In genomic region chr1:52635321-52636089, GRCh38 we compare ENCODE assay signal across 18 cellular contexts. TPM values are rescaled to one million over a fixed set of nuclear protein-coding genes. Genes with fewer than 3 reads are reported as not detected.
DNase-seq lines count a peak whose midpoint lies in the region; ATAC-seq and TF ChIP-seq lines count a peak whose summit lies in the region.
"Had no signal": no experiment of that assay in that cellular context is flagged by ENCODE, and none has a peak within 500 bp of the region (broad histone marks: within the 10 kb centered on the region; RNA-seq: fewer than 3 reads in every experiment).

No MANE protein-coding gene starts in this region.

- H3K9me3 ChIP-seq in CD4-positive, alpha-beta T cell (ENCODE audit: control insufficient read depth, low read length): no peaks in the 10 kb centered on the region
- H3K9me3 ChIP-seq: esophagus squamous epithelium had no signal

- peaks cover 80% of the 10 kb centered on the region for H3K4me1 Mint-ChIP-seq in CD4-positive, alpha-beta T cell (ENCODE audit: low read depth)
- peaks cover 58% of the 10 kb centered on the region for H3K4me1 Mint-ChIP-seq in T-helper 1 cell treated with Interleukin-12 subunit alpha and Interleukin-12 subunit beta and Interleukin-4 antibody, amounts not matched to agents 30 μg/mL and 1 μg/mL, for 36 hours (ENCODE audit: low read depth)
- peaks cover 61 to 74% of the 10 kb centered on the region in 2 donors for H3K4me1 Mint-ChIP-seq in effector memory CD8-positive, alpha-beta T cell (ENCODE audit: low read depth in 2 of 2)

- peak overlapping the region; percentile 77 for H3K4me3 Mint-ChIP-seq in CD4-positive, alpha-beta T cell
- H3K4me3 Mint-ChIP-seq in T-helper 1 cell treated with Interleukin-12 subunit alpha and Interleukin-12 subunit beta and Interleukin-4 antibody, amounts not matched to agents 30 μg/mL and 1 μg/mL, for 36 hours: peak overlapping the region; percentile 33
- peak overlapping the region; percentile 84 to 85 for H3K4me3 Mint-ChIP-seq in effector memory CD8-positive, alpha-beta T cell

- no peak for DNase-seq in CD4-positive, alpha-beta T cell
- DNase-seq in GM12865 (ENCODE audit: low read depth) (peak; percentile 19), activated gamma-delta T cell (lab: John Stamatoyannopoulos, UW) (no peak)
- DNase-seq in effector memory CD8-positive, alpha-beta T cell: no peak
- DNase-seq in activated effector memory CD4-positive, alpha-beta T cell treated with Interleukin-2 at 50 U/mL for 16 hours: no peak
- no peak for DNase-seq in stimulated activated CD4-positive, alpha-beta T cell treated with anti-CD3 and anti-CD28 coated beads, Interleukin-4, amount 100 ng/mL, for 4 hours
- DNase-seq: esophagus squamous epithelium, NCI-H1105, SHP77, small intestine, WERI-Rb-1 had no signal

- peak overlapping the region; percentile 98 for H3K27ac Mint-ChIP-seq in CD4-positive, alpha-beta T cell
- H3K27ac Mint-ChIP-seq in T-helper 1 cell treated with Interleukin-12 subunit alpha and Interleukin-12 subunit beta and Interleukin-4 antibody, amounts not matched to agents 30 μg/mL and 1 μg/mL, for 36 hours: peak overlapping the region; percentile 79
- H3K27ac Mint-ChIP-seq in effector memory CD8-positive, alpha-beta T cell: peak overlapping the region; percentile 98 to 100

- H3K27ac ChIP-seq in CD4-positive, alpha-beta T cell (ENCODE audit: low read depth, low read length): peak overlapping the region; percentile 91
- H3K27ac ChIP-seq: WERI-Rb-1 had no signal

- POLR2A ChIA-PET in CD4-positive, alpha-beta T cell (lab: Charles Lee): interaction anchor here (0.6 to 8.7 kb wide), 11 partner anchors 14 to 231 kb away, joined by 3 to 97 read pairs (median 5); partner anchors contain the start of genes GPX7, ORC1, PRPF38A and TUT4

- intact Hi-C loops in CD4-positive, alpha-beta T cell (cut with DNase I, micrococcal nuclease): loop anchor here in 1 of 2 experiments (2.0 kb wide), 2 partner anchors 51 to 83 kb away; partner anchors contain the start of gene TUT4

- TF ChIP-seq CTCF in CD4-positive, alpha-beta T cell (IDR thresholded peaks at IDR 0.05): no peak
- no peak for TF ChIP-seq CTCF in GM12865 (IDR thresholded peaks at IDR 0.05; ENCODE audit: insufficient read depth, low read depth, low read length, missing control alignments)

- H3K27me3 ChIP-seq in CD4-positive, alpha-beta T cell (ENCODE audit: control insufficient read depth, insufficient read depth, low read length): no peaks in the 10 kb centered on the region

- H3K9me3 Mint-ChIP-seq in CD4-positive, alpha-beta T cell: no peaks in the 10 kb centered on the region
- no peaks in the 10 kb centered on the region for H3K9me3 Mint-ChIP-seq in T-helper 1 cell treated with Interleukin-12 subunit alpha and Interleukin-12 subunit beta and Interleukin-4 antibody, amounts not matched to agents 30 μg/mL and 1 μg/mL, for 36 hours
- no peaks in the 10 kb centered on the region for H3K9me3 Mint-ChIP-seq in effector memory CD8-positive, alpha-beta T cell

- CTCF ChIA-PET in CD4-positive, alpha-beta T cell (lab: Charles Lee): interaction anchor here (0.9 kb wide), 1 partner anchor 51 kb away, joined by 5 read pairs; no protein-coding TSS in a partner anchor

- H3K27me3 Mint-ChIP-seq in CD4-positive, alpha-beta T cell: no peaks in the 10 kb centered on the region
- H3K27me3 Mint-ChIP-seq in T-helper 1 cell treated with Interleukin-12 subunit alpha and Interleukin-12 subunit beta and Interleukin-4 antibody, amounts not matched to agents 30 μg/mL and 1 μg/mL, for 36 hours (ENCODE audit: low read depth): peaks cover 4% of the 10 kb centered on the region
- no peaks in the 10 kb centered on the region for H3K27me3 Mint-ChIP-seq in effector memory CD8-positive, alpha-beta T cell

- H3K36me3 Mint-ChIP-seq in CD4-positive, alpha-beta T cell (ENCODE audit: low read depth): peaks cover 27% of the 10 kb centered on the region
- peaks cover 13% of the 10 kb centered on the region for H3K36me3 Mint-ChIP-seq in T-helper 1 cell treated with Interleukin-12 subunit alpha and Interleukin-12 subunit beta and Interleukin-4 antibody, amounts not matched to agents 30 μg/mL and 1 μg/mL, for 36 hours (ENCODE audit: low read depth)
- H3K36me3 Mint-ChIP-seq in effector memory CD8-positive, alpha-beta T cell (ENCODE audit: insufficient read depth): peaks cover 41% of the 10 kb centered on the region

- ATAC-seq in CD4-positive, alpha-beta T cell (ENCODE audit: poor library complexity): no peak
- ATAC-seq in effector memory CD8-positive, alpha-beta T cell (replicated peaks): peak; percentile 11
- no peak for ATAC-seq in HG02885 (IDR thresholded peaks at IDR 0.05; ENCODE audit: poor library complexity, unreplicated experiment)

- no peak overlapping the region for H3K4me3 ChIP-seq in GM12865 (ENCODE audit: low read depth, low read length)
- H3K4me3 ChIP-seq: esophagus squamous epithelium, lung, tibial nerve had no signal

RNA-seq across cellular contexts. Expression of gene SHISAL2A, which starts 2.5 kb away (rescaled TPM):
- 10 to 100 TPM; 25.9 to 28.4 TPM for total RNA-seq in CD4-positive, alpha-beta T cell
- total RNA-seq: chondrocyte, NCI-H460, omental fat pad had no signal

RNA-seq across cellular contexts. Expression of gene GPX7, which starts 33.3 kb away (rescaled TPM):
- total RNA-seq in CD4-positive, alpha-beta T cell: 10 to 100 TPM; 11.7 to 12.5 TPM

Comparison
In these comparisons a context has a peak if more than half of its experiments do, and no peak if none do; other contexts are left out.
1. H3K4me3 Mint-ChIP-seq: peak in every context shown above with its lines; median percentile 84 in effector memory CD8-positive, alpha-beta T cell; 77 in CD4-positive, alpha-beta T cell; 33 in T-helper 1 cell treated with Interleukin-12 subunit alpha and Interleukin-12 subunit beta and Interleukin-4 antibody, amounts not matched to agents 30 μg/mL and 1 μg/mL, for 36 hours.